In the genomic region with DNA sequence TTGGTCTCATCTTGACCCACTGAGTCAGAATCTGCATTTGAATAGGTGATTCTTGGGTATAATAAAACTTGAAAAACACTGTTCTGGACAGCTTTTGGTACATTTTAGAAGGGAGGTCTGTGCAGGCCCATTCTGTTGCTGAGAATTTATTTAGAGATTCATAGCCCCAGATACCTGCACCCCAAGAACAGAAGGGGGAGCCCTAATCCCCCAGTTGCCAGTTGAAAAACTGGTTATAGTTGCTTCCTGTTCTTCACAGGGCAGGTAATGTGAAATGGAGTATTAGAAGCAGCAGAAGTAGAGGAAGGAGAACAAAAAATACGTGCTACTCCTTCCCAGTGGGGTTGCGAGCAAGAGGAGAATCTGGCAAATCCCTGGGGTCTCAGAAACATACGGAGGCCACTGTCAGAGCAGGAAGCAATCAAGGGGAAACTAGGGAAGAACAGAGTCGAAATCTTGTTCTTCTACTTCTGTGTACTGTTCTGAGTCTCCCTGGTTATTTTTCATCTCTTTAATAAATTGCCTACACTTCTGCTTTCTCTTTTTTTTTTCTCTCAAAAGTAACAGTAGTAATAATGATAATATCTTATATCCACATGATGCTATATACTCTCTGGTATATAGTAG, we compare ENCODE assay signal across 1 cellular context.
TF ChIP-seq lines count a peak whose summit lies in the region.

No MANE protein-coding gene starts in this region.

TF ChIP-seq in HepG2, 621 proteins besides CTCF, POLR2A, EP300 and RAD21:
- TF ChIP-seq KLF12 (CRISPR knock-in tag; IDR thresholded peaks at IDR 0.05; ENCODE audit: borderline replicate concordance) (no peak), PRPF4 (IDR thresholded peaks at IDR 0.05; ENCODE audit: low read depth, low read length, poor library complexity, severe bottlenecking) (no peak)
